Comparison of ENCODE assay signal across 12 cellular contexts in genomic region chr6:80165819-80166218, GRCh38.
"Had no signal": no experiment of that assay in that cellular context is flagged by ENCODE, and none has a peak within 500 bp of the region (broad histone marks: within the 10 kb centered on the region; RNA-seq: fewer than 3 reads in every experiment).

No MANE protein-coding gene starts in this region.

- H3K36me3 ChIP-seq: brain microvascular endothelial cell, thyroid gland had no signal

- H3K27ac ChIP-seq: brain microvascular endothelial cell, coronary artery, esophagus muscularis mucosa, psoas muscle, right lobe of liver, thyroid gland had no signal

- H3K9me3 ChIP-seq: esophagus muscularis mucosa, psoas muscle, right lobe of liver, spleen, thyroid gland had no signal

- H3K27me3 ChIP-seq: brain microvascular endothelial cell, esophagus muscularis mucosa, right lobe of liver, spleen, thyroid gland had no signal

- ATAC-seq: psoas muscle, right lobe of liver had no signal

- H3K4me3 ChIP-seq: coronary artery, esophagus muscularis mucosa, psoas muscle, right lobe of liver, spleen, thyroid gland had no signal

- H3K4me1 ChIP-seq: psoas muscle, thyroid gland had no signal

- DNase-seq: activated B cell treated with CpG ODN at 0.5 μM for 24 hours; activated CD8-positive, alpha-beta memory T cell treated with anti-CD3 and anti-CD28 coated beads, Interleukin-2, amount 50 U/mL, for 48 hours; activated naive CD8-positive, alpha-beta T cell treated with anti-CD3 and anti-CD28 coated beads, Interleukin-2, amount 10 ng/mL, durations not matched to agents 7 days and 5 days; anterior cingulate cortex; brain microvascular endothelial cell; kidney glomerular epithelial cell; psoas muscle; right lobe of liver; spleen; thyroid gland had no signal
